8 cellular contexts compared by ENCODE assay signal in genomic region chr1:155610257-155610647, GRCh38. TPM values are rescaled to one million over a fixed set of nuclear protein-coding genes. Genes with fewer than 3 reads are reported as not detected.
DNase-seq lines count a peak whose midpoint lies in the region; ATAC-seq, FAIRE-seq and TF ChIP-seq lines count a peak whose summit lies in the region.
"Not testable (repeated sequence)": the region's sequence is repeated elsewhere in the genome, so short reads cannot be mapped to it uniquely, and the experiment has no call there.

No MANE protein-coding gene starts in this region.

- peak overlapping the region; percentile 58 for H3K9ac ChIP-seq in keratinocyte (ENCODE audit: control insufficient read depth, extremely low read depth, insufficient read depth, low read length)

- peaks cover 17% of the 10 kb centered on the region for H3K36me3 Mint-ChIP-seq in activated T-cell treated with anti-CD3 and anti-CD28 coated beads, Interleukin-2, amount 50 U/mL, for 4 hours (ENCODE audit: insufficient read depth)
- not testable (repeated sequence) for H3K36me3 Mint-ChIP-seq in effector memory CD8-positive, alpha-beta T cell (ENCODE audit: insufficient read depth)

- H3K4me1 ChIP-seq in HEK293 (ENCODE audit: control insufficient read depth, insufficient read depth, low read length); keratinocyte (ENCODE audit: control insufficient read depth, extremely low read depth, insufficient read depth, low read length); ovary (ENCODE audit: insufficient read depth); upper lobe of left lung: not testable (repeated sequence)

- H3K27me3 Mint-ChIP-seq in activated T-cell treated with anti-CD3 and anti-CD28 coated beads, Interleukin-2, amount 50 U/mL, for 4 hours (ENCODE audit: low read depth); effector memory CD8-positive, alpha-beta T cell: not testable (repeated sequence)

- TF ChIP-seq EP300 in ovary (IDR thresholded peaks at IDR 0.05); upper lobe of left lung (IDR thresholded peaks at IDR 0.05): not testable (repeated sequence)

- H3K4me2 ChIP-seq in keratinocyte (ENCODE audit: control insufficient read depth, extremely low read depth, insufficient read depth, low read depth, low read length) = not testable (repeated sequence)

- not testable (repeated sequence) for TF ChIP-seq CTCF in GM06990 (IDR thresholded peaks at IDR 0.05; ENCODE audit: insufficient read depth, low read length, poor library complexity, severe bottlenecking); HEK293 (tag by site-specific recombination; IDR thresholded peaks at IDR 0.05); keratinocyte (optimal IDR thresholded peaks at IDR 0.05 in 1 of 3, IDR thresholded peaks at IDR 0.05 in 1 of 3, conservative IDR thresholded peaks at IDR 0.05 in 1 of 3; ENCODE audit: extremely low read depth in 1 of 3, insufficient read depth in 2 of 3, low read length in 3 of 3); ovary (IDR thresholded peaks at IDR 0.05); upper lobe of left lung (IDR thresholded peaks at IDR 0.05)

- not testable (repeated sequence) for H3K9me3 Mint-ChIP-seq in activated T-cell treated with anti-CD3 and anti-CD28 coated beads, Interleukin-2, amount 50 U/mL, for 4 hours; effector memory CD8-positive, alpha-beta T cell

- not testable (repeated sequence) for H3K4me1 Mint-ChIP-seq in activated T-cell treated with anti-CD3 and anti-CD28 coated beads, Interleukin-2, amount 50 U/mL, for 4 hours (ENCODE audit: low read depth); effector memory CD8-positive, alpha-beta T cell (ENCODE audit: low read depth in 2 of 2)

- peak overlapping the region; percentile 90 for H3K4me3 Mint-ChIP-seq in activated T-cell treated with anti-CD3 and anti-CD28 coated beads, Interleukin-2, amount 50 U/mL, for 4 hours
- H3K4me3 Mint-ChIP-seq in effector memory CD8-positive, alpha-beta T cell = peak overlapping the region; percentile 96 to 99

- WGBS in ovary, 3 donors = 0% methylated on average over 2 to 5 of the region's 33 CpGs; no CpG with 5 or more reads in 1 of the 3 donors
- no CpG with 5 or more reads among the region's 33 CpGs for WGBS in upper lobe of left lung, 2 donors

- not testable (repeated sequence) for H3K27me3 ChIP-seq in GM06990 (replicated peaks; ENCODE audit: control insufficient read depth, insufficient read depth, low read length); MG63; keratinocyte (ENCODE audit: control insufficient read depth, extremely low read depth, insufficient read depth, low read length); ovary; upper lobe of left lung

- dilution Hi-C loops in keratinocyte (cut with MboI; ENCODE audit: extremely low pct_ligation_motif_present, low sequenced_read_pairs) = not testable (repeated sequence)

- peak; percentile 5 to 18 for ATAC-seq in activated T-cell treated with anti-CD3 and anti-CD28 coated beads, Interleukin-2, amount 50 U/mL, for 4 hours
- ATAC-seq in effector memory CD8-positive, alpha-beta T cell (replicated peaks) = peak; percentile 10
- peak; percentile 27 to 53 for ATAC-seq in upper lobe of left lung (ENCODE audit: low FRiP score in 2 of 2)

- H3K27ac ChIP-seq in HEK293 (ENCODE audit: extremely low read depth, low read depth, low read length); keratinocyte (ENCODE audit: control insufficient read depth, insufficient read depth, low read length); ovary; upper lobe of left lung: not testable (repeated sequence)

- POLR2A ChIA-PET in HEK293 (lab: Yijun Ruan, JAX) = not testable (repeated sequence)

- not testable (repeated sequence) for H3K9me1 ChIP-seq in keratinocyte (ENCODE audit: control insufficient read depth, extremely low read depth, insufficient read depth, low read length)

- not testable (repeated sequence) for H3K36me3 ChIP-seq in GM06990 (ENCODE audit: control insufficient read depth, insufficient read depth, low read length); ovary
- peaks cover 0 to 22% of the 10 kb centered on the region in 2 experiments; a peak in 1 of 3 replicates for H3K36me3 ChIP-seq in HEK293 (ENCODE audit: control insufficient read depth in 2 of 2, insufficient read depth in 1 of 2, low read length in 2 of 2)
- peaks cover 18% of the 10 kb centered on the region for H3K36me3 ChIP-seq in MG63
- H3K36me3 ChIP-seq in keratinocyte (ENCODE audit: control insufficient read depth in 2 of 2, extremely low read depth in 1 of 2, insufficient read depth in 2 of 2, low read length in 2 of 2) = peaks cover 5 to 11% of the 10 kb centered on the region in 2 experiments
- peaks cover 0 to 13% (median 6%) of the 10 kb centered on the region in 4 donors for H3K36me3 ChIP-seq in upper lobe of left lung

- peak overlapping the region; percentile 92 to 98 for H3K27ac Mint-ChIP-seq in effector memory CD8-positive, alpha-beta T cell

- H3K4me3 ChIP-seq in GM06990 (replicated peaks; ENCODE audit: low read depth, low read length) (peak overlapping the region; percentile 67), HEK293 (ENCODE audit: low read depth, low read length) (peak overlapping the region; percentile 39), MG63 (peak overlapping the region; percentile 59), keratinocyte (ENCODE audit: control insufficient read depth in 2 of 3, extremely low read depth in 1 of 3, insufficient read depth in 2 of 3, low read depth in 1 of 3, low read length in 3 of 3) (peak overlapping the region in 2 of 3 experiments; percentile 42 to 96), ovary (peak overlapping the region; percentile 36), upper lobe of left lung (peak overlapping the region in 3 of 4 donors; percentile 60 to 77 (median 63))

- H3K9me3 ChIP-seq in HEK293 (ENCODE audit: control insufficient read depth, insufficient read depth, low read depth, low read length); MG63; keratinocyte (ENCODE audit: control insufficient read depth, low read depth, low read length); ovary; upper lobe of left lung: not testable (repeated sequence)

- TF ChIP-seq POLR2A in ovary (IDR thresholded peaks at IDR 0.05); upper lobe of left lung (IDR thresholded peaks at IDR 0.05): not testable (repeated sequence)

- H2AFZ ChIP-seq in keratinocyte (ENCODE audit: control insufficient read depth, low read length) = not testable (repeated sequence)

- intact Hi-C loops in ovary (cut with DNase I) = not testable (repeated sequence)

- CTCF ChIA-PET in HEK293 (lab: Yijun Ruan, JAX) = not testable (repeated sequence)

- not testable (repeated sequence) for H3K79me2 ChIP-seq in keratinocyte (ENCODE audit: control insufficient read depth, insufficient read depth, low read length)

- not testable (repeated sequence) for DNase-seq in GM06990 (ENCODE audit: extremely low read depth, insufficient read length); MG63; activated T-cell treated with anti-CD3 and anti-CD28 coated beads, Interleukin-2, amount 50 U/mL, for 4 hours; effector memory CD8-positive, alpha-beta T cell; keratinocyte (ENCODE audit: low read depth, low spot score); ovary; upper lobe of left lung

- FAIRE-seq in keratinocyte (lab: Jason Lieb, UNC) = not testable (repeated sequence)

- not testable (repeated sequence) for H4K20me1 ChIP-seq in keratinocyte (ENCODE audit: control insufficient read depth, extremely low read depth, insufficient read depth, low read length)

RNA-seq across cellular contexts. Expression of gene MSTO1, which starts 0.2 kb away (rescaled TPM):
- total RNA-seq in MG63 (2014; rRNA removed; shearing (Covaris generic); ENCODE audit: low replicate concordance) = 32.4 and 59.4 TPM in 2 replicates
- 100 to 1,000 TPM; 133 to 139 (median 135) TPM for total RNA-seq in activated T-cell treated with anti-CD3 and anti-CD28 coated beads, Interleukin-2, amount 50 U/mL, for 4 hours
- 25.4 to 41.1 TPM (median 30.5 TPM) in 3 replicates for polyA plus RNA-seq in keratinocyte
- 10.1 TPM for polyA plus RNA-seq in keratinocyte (2011; ENCODE audit: low read depth)
- 22.3 and 23.0 TPM in 2 replicates for polyA plus RNA-seq in keratinocyte (2011; cell fraction: cytosol; rRNA removed)
- polyA plus RNA-seq in keratinocyte (2011; cell fraction: nucleus; rRNA removed) = 78.4 and 94.8 TPM in 2 replicates
- polyA plus RNA-seq in keratinocyte (2012; ENCODE audit: low replicate concordance) = 22.1 and 44.4 TPM in 2 replicates
- polyA minus RNA-seq in keratinocyte = 39.8 to 71.2 TPM (median 42.2 TPM) in 3 replicates
- polyA minus RNA-seq in keratinocyte (2011; cell fraction: cytosol; rRNA and poly(A)+ RNA removed) = 19.4 TPM
- polyA minus RNA-seq in keratinocyte (2011; cell fraction: nucleus; rRNA and poly(A)+ RNA removed) = 32.3 and 42.7 TPM in 2 replicates
- 10 to 100 TPM; 13.8 to 96.2 (median 51.5) TPM for total RNA-seq in ovary
- polyA plus RNA-seq in ovary = 10 to 100 TPM; 26.2 to 38.9 TPM
- 10 to 100 TPM; 17.4 to 82.8 (median 27.2) TPM for total RNA-seq in upper lobe of left lung

RNA-seq across cellular contexts. Expression of gene ASH1L, which starts 47.6 kb away (rescaled TPM):
- total RNA-seq in MG63 (2014; rRNA removed; shearing (Covaris generic); ENCODE audit: low replicate concordance) = 10.2 and 15.6 TPM in 2 replicates
- 10 to 100 TPM; 23.9 to 27.7 (median 25.5) TPM for total RNA-seq in activated T-cell treated with anti-CD3 and anti-CD28 coated beads, Interleukin-2, amount 50 U/mL, for 4 hours
- 12.1 to 14.2 TPM (median 13.8 TPM) in 3 replicates for polyA plus RNA-seq in keratinocyte
- 31.4 TPM for polyA plus RNA-seq in keratinocyte (2011; ENCODE audit: low read depth)
- polyA plus RNA-seq in keratinocyte (2011; cell fraction: cytosol; rRNA removed) = 6.0 and 10.5 TPM in 2 replicates
- 38.8 and 39.7 TPM in 2 replicates for polyA plus RNA-seq in keratinocyte (2011; cell fraction: nucleus; rRNA removed)
- 9.4 and 11.5 TPM in 2 replicates for polyA plus RNA-seq in keratinocyte (2012; ENCODE audit: low replicate concordance)
- 11.8 to 43.8 TPM (median 22.1 TPM) in 3 replicates for polyA minus RNA-seq in keratinocyte
- 9.6 TPM for polyA minus RNA-seq in keratinocyte (2011; cell fraction: cytosol; rRNA and poly(A)+ RNA removed)
- polyA minus RNA-seq in keratinocyte (2011; cell fraction: nucleus; rRNA and poly(A)+ RNA removed) = 34.3 and 70.6 TPM in 2 replicates
- total RNA-seq in ovary = 10 to 100 TPM; 58.6 to 98.4 (median 77.5) TPM
- 10 to 100 TPM; 16.2 to 33.9 TPM for polyA plus RNA-seq in ovary
- 10 to 100 TPM; 43.5 to 68.8 (median 55.1) TPM for total RNA-seq in upper lobe of left lung
